ENCODE assay signal across 1 cellular context in the genomic region with DNA sequence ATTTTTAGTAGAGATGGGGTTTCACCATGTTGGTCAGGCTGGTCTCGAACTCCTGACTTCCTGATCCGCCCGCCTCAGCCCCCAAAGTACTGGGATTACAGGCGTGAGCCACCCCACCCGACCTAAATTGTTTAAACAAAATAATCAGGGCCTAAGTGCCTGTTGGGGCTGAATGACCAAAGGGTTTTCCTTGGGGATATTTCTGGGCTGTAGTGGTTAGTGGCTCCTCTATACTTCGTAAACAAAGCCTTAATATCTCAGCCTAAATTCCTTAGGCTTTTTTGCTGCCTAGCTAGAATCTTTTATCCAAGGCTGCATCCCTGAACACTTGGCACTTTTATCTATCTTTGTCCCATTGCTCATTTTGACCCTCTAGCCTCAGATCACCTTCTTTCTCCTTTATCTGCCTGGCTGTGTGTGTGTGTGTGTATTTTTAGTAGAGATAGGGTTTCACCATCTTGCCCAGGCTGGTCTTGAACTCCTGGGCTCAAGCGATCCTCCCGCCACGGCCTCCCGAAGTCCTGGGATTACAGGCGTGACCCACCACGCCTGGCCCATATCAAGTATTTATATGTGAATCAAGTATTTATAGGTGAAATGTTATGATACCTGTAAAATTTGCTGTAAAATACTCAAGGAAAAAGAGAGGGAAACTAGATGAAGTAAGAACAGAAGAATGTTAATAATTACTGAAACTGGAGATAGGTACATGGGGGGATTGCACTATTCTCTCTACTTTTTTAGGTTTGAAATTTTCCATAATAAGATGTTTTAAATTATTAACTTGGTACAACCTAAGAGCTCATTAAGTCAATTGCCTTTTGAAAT.
TF ChIP-seq lines count a peak whose summit lies in the region.

No MANE protein-coding gene starts in this region.

TF ChIP-seq in HEK293, 187 proteins besides CTCF, POLR2A, EP300 and RAD21 (continued from another document):
- TF ChIP-seq PRDM6 (tag by site-specific recombination; IDR thresholded peaks at IDR 0.05): peak; percentile 43; the same call in 1 of the 2 replicates
- no peak for TF ChIP-seq ZNF529 (tag by site-specific recombination; IDR thresholded peaks at IDR 0.05; ENCODE audit: insufficient replicate concordance)
- TF ChIP-seq ZFP3 (tag by site-specific recombination; IDR thresholded peaks at IDR 0.05; ENCODE audit: low read depth): no peak
- TF ChIP-seq ZNF747 (tag by site-specific recombination; IDR thresholded peaks at IDR 0.05): no peak
- TF ChIP-seq ZBTB8A (tag by site-specific recombination; IDR thresholded peaks at IDR 0.05): peak; percentile 82
- peak; percentile 38; the same call in 1 of the 2 replicates for TF ChIP-seq ZXDB (tag by site-specific recombination; IDR thresholded peaks at IDR 0.05)
- TF ChIP-seq BCL11B (tag by site-specific recombination; IDR thresholded peaks at IDR 0.05; ENCODE audit: low read depth): 0 out of 2 replicates have a peak, but pooled peaks have one; percentile 11
- no peak for TF ChIP-seq GLIS2 (tag by site-specific recombination; IDR thresholded peaks at IDR 0.05)
- TF ChIP-seq ZNF121 (tag by site-specific recombination; IDR thresholded peaks at IDR 0.05): 0 out of 2 replicates have a peak, but pooled peaks have one; percentile 6
- peak; percentile 33; the same call in 1 of the 2 replicates for TF ChIP-seq ZBTB17 (tag by site-specific recombination; IDR thresholded peaks at IDR 0.05)
- no peak for TF ChIP-seq ZNF114 (tag by site-specific recombination; IDR thresholded peaks at IDR 0.05)
- TF ChIP-seq KLF17 (tag by site-specific recombination; IDR thresholded peaks at IDR 0.05): peak; percentile 27; the same call in 1 of the 2 replicates
- no peak for TF ChIP-seq ZNF214 (tag by site-specific recombination; IDR thresholded peaks at IDR 0.05; ENCODE audit: borderline replicate concordance)
